In genomic region chr6:158322724-158323560, GRCh38 we compare ENCODE assay signal across 9 cellular contexts. TPM values are rescaled to one million over a fixed set of nuclear protein-coding genes. Genes with fewer than 3 reads are reported as not detected.
DNase-seq lines count a peak whose midpoint lies in the region; ATAC-seq, FAIRE-seq and TF ChIP-seq lines count a peak whose summit lies in the region.
"Had no signal": no experiment of that assay in that cellular context is flagged by ENCODE, and none has a peak within 500 bp of the region (broad histone marks: within the 10 kb centered on the region; RNA-seq: fewer than 3 reads in every experiment).

No MANE protein-coding gene starts in this region.

- no peak overlapping the region for H3K4me3 ChIP-seq in K562
- H3K4me3 ChIP-seq: upper lobe of left lung had no signal

- intact Hi-C loops in K562 (cut with micrococcal nuclease), result no loop called here

- no peaks in the 10 kb centered on the region for H3K9me3 ChIP-seq in K562 (replicated peaks; ENCODE audit: control insufficient read depth, insufficient read depth, low read depth, low read length)
- H3K9me3 ChIP-seq: upper lobe of left lung had no signal

- WGBS in K562 (ENCODE audit: insufficient coverage, low coverage, missing lambda C conversion rate), result 62% methylated on average over 11 of the region's 11 CpGs

- no peak for TF ChIP-seq CTCF in K562 (IDR thresholded peaks at IDR 0.05 in 2 of 3, conservative IDR thresholded peaks at IDR 0.05 in 1 of 3; ENCODE audit: insufficient read depth in 2 of 3, low read depth in 1 of 3, low read length in 3 of 3)

- BruUV-seq in K562 (replicated peaks; lab: Mats Ljungman, UMichigan), result no TSS peak

- DNase-seq in EL (peak; percentile 61), K562 (ENCODE audit: extremely low read depth in 1 of 4, low spot score in 3 of 4) (peak in 2 of 4 experiments; percentile 23 to 33), renal cortical epithelial cell (ENCODE audit: low read depth) (peak; percentile 97), NCI-H1436 (lab: John Stamatoyannopoulos, UW) (no peak), NCI-H2081 (lab: John Stamatoyannopoulos, UW) (no peak)
- no peak for DNase-seq in activated T-cell treated with anti-CD3 and anti-CD28 coated beads, Interleukin-2, amount 50 U/mL, for 48 hours
- DNase-seq: upper lobe of left lung had no signal

- no peaks in the 10 kb centered on the region for H4K20me1 ChIP-seq in K562 (replicated peaks; ENCODE audit: control insufficient read depth, insufficient read depth, low read length)

- in situ Hi-C loops in K562 (cut with MboI), result no loop called here

- CTCF ChIA-PET in K562 (lab: Yijun Ruan, JAX; ENCODE audit: low intra/inter-chr PET ratio), result no interaction called here

- H3K27ac ChIP-seq in K562 (ENCODE audit: extremely low read depth, low read depth, low read length), result no peak overlapping the region
- H3K27ac ChIP-seq: upper lobe of left lung had no signal

- H3K9me1 ChIP-seq in K562 (ENCODE audit: control insufficient read depth, insufficient read depth, low read length), result no peaks in the 10 kb centered on the region

- no peaks in the 10 kb centered on the region; a peak in 2 of 5 replicates for H3K4me1 ChIP-seq in K562 (replicated peaks in 1 of 2; ENCODE audit: control insufficient read depth in 2 of 2, insufficient read depth in 2 of 2, low read length in 2 of 2)

- H3K27me3 ChIP-seq in K562 (ENCODE audit: control insufficient read depth in 2 of 2, insufficient read depth in 2 of 2, low read length in 2 of 2), result no peaks in the 10 kb centered on the region
- H3K27me3 ChIP-seq: upper lobe of left lung had no signal

- no peak overlapping the region for H3K4me2 ChIP-seq in K562 (ENCODE audit: insufficient read depth, low read length)

- no peak for TF ChIP-seq RAD21 in K562 (CRISPR knock-in tag; conservative IDR thresholded peaks at IDR 0.05 in 1 of 2, IDR thresholded peaks at IDR 0.05 in 1 of 2)

- no peak overlapping the region for H3K9ac ChIP-seq in K562 (ENCODE audit: insufficient read depth in 1 of 2, low read depth in 2 of 2, low read length in 2 of 2)

- H3K36me3 ChIP-seq in K562 (ENCODE audit: control insufficient read depth, insufficient read depth, low read length), result no peaks in the 10 kb centered on the region
- H3K36me3 ChIP-seq: upper lobe of left lung had no signal

- no peak for TF ChIP-seq POLR2A in K562 (conservative IDR thresholded peaks at IDR 0.05)

- no peak overlapping the region for H2AFZ ChIP-seq in K562 (ENCODE audit: low read depth, low read length)

- POLR2A ChIA-PET in K562 (lab: Yijun Ruan, JAX), result interaction anchor here (0.6 kb wide), 1 partner anchor 69 kb away, joined by 3 read pairs; no protein-coding TSS in a partner anchor

- FAIRE-seq in K562 (lab: Jason Lieb, UNC), result peak; percentile 26

- TF ChIP-seq EP300 in K562 (IDR thresholded peaks at IDR 0.05; ENCODE audit: low read length), result no peak

- peaks cover 15% of the 10 kb centered on the region; the same call in 2 of the 3 replicates for H3K79me2 ChIP-seq in K562 (ENCODE audit: control insufficient read depth, insufficient read depth, low read length)

- ATAC-seq in GM21360 (IDR thresholded peaks at IDR 0.05; ENCODE audit: unreplicated experiment), result peak; percentile 53
- peak; percentile 79 for ATAC-seq in HG03442 (IDR thresholded peaks at IDR 0.05; ENCODE audit: unreplicated experiment)
- ATAC-seq in K562, result no peak

TF ChIP-seq in K562, 482 proteins besides CTCF, POLR2A, EP300 and RAD21 (continues in another document):
- TF ChIP-seq MEF2D (tag; conservative IDR thresholded peaks at IDR 0.05; ENCODE audit: low read depth) (no peak), CBFA2T3 (IDR thresholded peaks at IDR 0.05) (no peak), PREB (CRISPR knock-in tag; IDR thresholded peaks at IDR 0.05) (no peak), GATAD2B (IDR thresholded peaks at IDR 0.05; ENCODE audit: borderline replicate concordance) (no peak), SFPQ (IDR thresholded peaks at IDR 0.05; ENCODE audit: low read depth, low read length) (no peak), KAT2B (IDR thresholded peaks at IDR 0.05; ENCODE audit: low read depth, low read length) (no peak), SREBF2 (CRISPR knock-in tag; IDR thresholded peaks at IDR 0.05) (no peak), ZNF609 (CRISPR knock-in tag; IDR thresholded peaks at IDR 0.05; ENCODE audit: borderline replicate concordance) (no peak), TEAD2 (tag; IDR thresholded peaks at IDR 0.05) (no peak), SRSF9 (IDR thresholded peaks at IDR 0.05; ENCODE audit: borderline replicate concordance, low read depth, low read length) (no peak)

RNA-seq across cellular contexts. Expression of gene TULP4, which starts 10.7 kb away (rescaled TPM):
- 55.8 and 138 TPM in 2 replicates for total RNA-seq in K562 (2011; cell fraction: chromatin; rRNA removed; ENCODE audit: low replicate concordance)
- total RNA-seq in K562 (2011; cell fraction: nucleolus; rRNA removed), result 31.7 and 40.0 TPM in 2 replicates
- 43.3 and 43.6 TPM in 2 replicates for total RNA-seq in K562 (2011; cell fraction: nucleoplasm; rRNA removed)
- total RNA-seq in K562 (2014; rRNA removed) (33.3 and 33.8 TPM in 2 replicates), K562 (2014; rRNA removed; fragmentation: Illumina TruSeq; extraction: Trizol) (50.4 and 52.4 TPM in 2 replicates), K562 (2015; rRNA removed; fragmentation: Illumina TruSeq; extraction: Trizol) (43.7 and 48.8 TPM in 2 replicates), K562 (2021) (42.5 and 46.9 TPM in 2 replicates), renal cortical epithelial cell (109 and 141 TPM in 2 replicates)
- polyA plus RNA-seq in K562 (2011; rRNA removed) (8.7 and 9.4 TPM in 2 replicates), K562 (2014; fragmentation: Illumina TruSeq; extraction: Trizol) (8.0 and 8.4 TPM in 2 replicates), K562 (2014; fragmentation: Nextera tagmentation; extraction: Ambion mirVana) (1 to 10 TPM; 1.2 to 4.2 TPM), K562 (2014; rRNA removed) (7.4 and 11.0 TPM in 2 replicates)
- polyA plus RNA-seq in K562 (2011; cell fraction: cytosol; rRNA removed), result 6.3 and 7.4 TPM in 2 replicates
- polyA plus RNA-seq in K562 (2011; cell fraction: nucleus; rRNA removed), result 9.1 and 13.4 TPM in 2 replicates
- polyA plus RNA-seq in K562 (2012), result 5.3 and 6.3 TPM in 2 replicates
- polyA minus RNA-seq in K562 (2011; rRNA and poly(A)+ RNA removed), result 95.3 and 111 TPM in 2 replicates
- polyA minus RNA-seq in K562 (2011; cell fraction: cytosol; rRNA and poly(A)+ RNA removed), result 43.8 and 48.1 TPM in 2 replicates
- polyA minus RNA-seq in K562 (2011; cell fraction: nucleus; rRNA and poly(A)+ RNA removed), result 31.8 and 41.5 TPM in 2 replicates

Comparison
In these comparisons a context has a peak if more than half of its experiments do, and no peak if none do; other contexts are left out.
1. DNase-seq: peak in EL (single experiment) and renal cortical epithelial cell (single experiment); none in NCI-H1436 (single experiment), NCI-H2081 (0 of 2) and activated T-cell treated with anti-CD3 and anti-CD28 coated beads, Interleukin-2, amount 50 U/mL, for 48 hours (0 of 2).